8 cellular contexts compared by ENCODE assay signal in genomic region chr6:30556964-30557682, GRCh38. TPM values are rescaled to one million over a fixed set of nuclear protein-coding genes. Genes with fewer than 3 reads are reported as not detected.
A peak's percentile ranks its signal among the peaks of the same experiment; 100 is the strongest.
DNase-seq lines count a peak whose midpoint lies in the region; ATAC-seq and TF ChIP-seq lines count a peak whose summit lies in the region.

Gene PRR3 (plus strand): TSS chr6:30557295. CDS start chr6:30557345, 50 bp downstream.

- peaks cover 0 to 4% of the 10 kb centered on the region in 2 donors for H3K27me3 Mint-ChIP-seq in CD8-positive, alpha-beta memory T cell
- no peaks in the 10 kb centered on the region for H3K27me3 Mint-ChIP-seq in activated CD8-positive, alpha-beta T cell treated with anti-CD3 and anti-CD28 coated beads, Interleukin-2, amount 10 ng/mL, durations not matched to agents 7 days and 5 days (ENCODE audit: low read depth)

- H3K9me3 Mint-ChIP-seq in CD8-positive, alpha-beta memory T cell = no peaks in the 10 kb centered on the region
- H3K9me3 Mint-ChIP-seq in activated CD8-positive, alpha-beta T cell treated with anti-CD3 and anti-CD28 coated beads, Interleukin-2, amount 10 ng/mL, durations not matched to agents 7 days and 5 days (ENCODE audit: insufficient read depth) = no peaks in the 10 kb centered on the region

- H3K9me3 ChIP-seq in CD8-positive, alpha-beta memory T cell (ENCODE audit: low read length) = no peaks in the 10 kb centered on the region
- H3K9me3 ChIP-seq in effector memory CD4-positive, alpha-beta T cell (ENCODE audit: control insufficient read depth, low read length) = no peaks in the 10 kb centered on the region

- peaks cover 39 to 65% (median 58%) of the 10 kb centered on the region in 3 donors for H3K4me1 Mint-ChIP-seq in CD8-positive, alpha-beta memory T cell
- H3K4me1 Mint-ChIP-seq in activated CD8-positive, alpha-beta T cell treated with anti-CD3 and anti-CD28 coated beads, Interleukin-2, amount 10 ng/mL, durations not matched to agents 7 days and 5 days (ENCODE audit: low read depth) = peaks cover 30% of the 10 kb centered on the region

- H2BK5ac ChIP-seq in mesendoderm (ENCODE audit: low read length) = peak within 1 kb of the TSS; percentile 90

- H3K27ac Mint-ChIP-seq in CD8-positive, alpha-beta memory T cell = peak within 1 kb of the TSS; percentile 98 to 100 (median 100)
- peak within 1 kb of the TSS; percentile 96 for H3K27ac Mint-ChIP-seq in activated CD8-positive, alpha-beta T cell treated with anti-CD3 and anti-CD28 coated beads, Interleukin-2, amount 10 ng/mL, durations not matched to agents 7 days and 5 days

- H3K56ac ChIP-seq in mesendoderm (ENCODE audit: low read length) = peak within 1 kb of the TSS; percentile 100

- H2AK5ac ChIP-seq in mesendoderm (ENCODE audit: low read length) = peak within 1 kb of the TSS; percentile 35

- no peak within 1 kb of the TSS for H4K8ac ChIP-seq in mesendoderm (ENCODE audit: low read depth, low read length)

- H3K4me1 ChIP-seq in CD8-positive, alpha-beta memory T cell (ENCODE audit: insufficient read depth, low read length) = peaks cover 13% of the 10 kb centered on the region
- H3K4me1 ChIP-seq in effector memory CD4-positive, alpha-beta T cell (ENCODE audit: control insufficient read depth, insufficient read depth, low read length, poor library complexity, severe bottlenecking) = peaks cover 6% of the 10 kb centered on the region
- H3K4me1 ChIP-seq in mesendoderm (ENCODE audit: control insufficient read depth, low read depth, low read length) = no peaks in the 10 kb centered on the region

- peak within 1 kb of the TSS; percentile 98 for H3K4me2 ChIP-seq in mesendoderm (ENCODE audit: low read length)

- H3K4ac ChIP-seq in mesendoderm (ENCODE audit: low read depth, low read length) = no peak within 1 kb of the TSS

- peak within 1 kb of the TSS; percentile 98 for H3K27ac ChIP-seq in CD8-positive, alpha-beta memory T cell (ENCODE audit: low read depth, low read length)
- H3K27ac ChIP-seq in HL-60 (replicated peaks) (peak within 1 kb of the TSS; percentile 95), mesendoderm (ENCODE audit: low read depth, low read length) (peak within 1 kb of the TSS; percentile 68)
- H3K27ac ChIP-seq in effector memory CD4-positive, alpha-beta T cell (ENCODE audit: insufficient read depth, low read length, poor library complexity, severe bottlenecking) = peak within 1 kb of the TSS; percentile 94

- H3K4me3 ChIP-seq in CD8-positive, alpha-beta memory T cell (ENCODE audit: low read length) = peak within 1 kb of the TSS; percentile 97
- H3K4me3 ChIP-seq in HL-60 (replicated peaks; ENCODE audit: insufficient read depth, low read length) (peak within 1 kb of the TSS; percentile 90), mesendoderm (ENCODE audit: low read length) (peak within 1 kb of the TSS; percentile 89)
- peak within 1 kb of the TSS; percentile 83 for H3K4me3 ChIP-seq in effector memory CD4-positive, alpha-beta T cell (ENCODE audit: insufficient read depth, low read depth, low read length, poor library complexity, severe bottlenecking)

- CTCF ChIA-PET in CD8-positive, alpha-beta memory T cell (lab: Charles Lee) = interaction anchor here (0.9 to 4.6 kb wide), 9 partner anchors 8 to 104 kb away, joined by 3 to 30 read pairs (median 7); partner anchors contain the start of gene ABCF1
- CTCF ChIA-PET in activated CD8-positive, alpha-beta T cell treated with anti-CD3 and anti-CD28 coated beads, Interleukin-2, amount 10 ng/mL, durations not matched to agents 7 days and 5 days (lab: Charles Lee) = interaction anchor here (0.8 to 10.4 kb wide), 8 partner anchors 9 to 122 kb away, joined by 3 to 125 read pairs (median 4); partner anchors contain the start of gene DHX16

- peaks cover 18% of the 10 kb centered on the region for H3K79me1 ChIP-seq in mesendoderm (ENCODE audit: low read length)

- WGBS in mesendoderm (ENCODE audit: extremely low coverage, insufficient coverage, low lambda C conversion rate) = no CpG with 5 or more reads among the region's 40 CpGs

- H3K18ac ChIP-seq in mesendoderm (ENCODE audit: low read length) = peak within 1 kb of the TSS; percentile 64

- peak in 4 of 5 donors; percentile 41 to 85 (median 70) for DNase-seq in CD8-positive, alpha-beta memory T cell
- DNase-seq in HL-60 (ENCODE audit: low read depth in 1 of 2, low spot score in 1 of 2) = peak; percentile 86 to 92
- DNase-seq in NCI-H82 treated with DMSO at 0.1 percent for 48 hours (lab: John Stamatoyannopoulos, UW; ENCODE audit: unreplicated experiment) = peak; percentile 72
- DNase-seq in activated CD8-positive, alpha-beta T cell treated with anti-CD3 and anti-CD28 coated beads, Interleukin-2, amount 10 ng/mL, durations not matched to agents 7 days and 5 days = peak; percentile 87
- peak; percentile 34 to 72 (median 65) for DNase-seq in effector memory CD4-positive, alpha-beta T cell
- peak; percentile 95 for DNase-seq in mesendoderm
- DNase-seq in stimulated activated CD8-positive, alpha-beta memory T cell treated with anti-CD3 and anti-CD28 coated beads, Interleukin-15, amount 100 ng/mL, for 4 hours (ENCODE audit: low read depth in 2 of 2) = peak; percentile 49 to 51

- ATAC-seq in GM19455 (IDR thresholded peaks at IDR 0.05; ENCODE audit: unreplicated experiment) = peak; percentile 61
- peak; percentile 62 for ATAC-seq in activated CD8-positive, alpha-beta T cell treated with anti-CD3 and anti-CD28 coated beads, Interleukin-2, amount 10 ng/mL, durations not matched to agents 7 days and 5 days

- no peak within 1 kb of the TSS for H4K5ac ChIP-seq in mesendoderm (ENCODE audit: low read length)

- H2BK15ac ChIP-seq in mesendoderm (replicated peaks; ENCODE audit: low read depth) = no peak within 1 kb of the TSS

- H3K79me2 ChIP-seq in mesendoderm (ENCODE audit: control insufficient read depth, insufficient read depth, low read length) = peaks cover 21% of the 10 kb centered on the region

- peak within 1 kb of the TSS; percentile 33 for H3K23ac ChIP-seq in mesendoderm (ENCODE audit: low read length)

- POLR2A ChIA-PET in CD8-positive, alpha-beta memory T cell (lab: Charles Lee) = interaction anchor here (1.0 to 2.7 kb wide), 9 partner anchors 8 to 1095 kb away, joined by 3 to 32 read pairs (median 6); partner anchors contain the start of genes ABCF1, BAG6, MDC1 and MRPS18B
- POLR2A ChIA-PET in activated CD8-positive, alpha-beta T cell treated with anti-CD3 and anti-CD28 coated beads, Interleukin-2, amount 10 ng/mL, durations not matched to agents 7 days and 5 days (lab: Charles Lee) = interaction anchor here (0.5 to 4.1 kb wide), 14 partner anchors 8 to 178 kb away, joined by 3 to 46 read pairs (median 4); partner anchors contain the start of genes ABCF1 and MRPS18B

- H3K9ac ChIP-seq in mesendoderm (ENCODE audit: low read length) = peak within 1 kb of the TSS; percentile 95

- peaks cover 27% of the 10 kb centered on the region for H3K36me3 ChIP-seq in CD8-positive, alpha-beta memory T cell (ENCODE audit: insufficient read depth, low read length)
- peaks cover 15% of the 10 kb centered on the region for H3K36me3 ChIP-seq in effector memory CD4-positive, alpha-beta T cell (ENCODE audit: control insufficient read depth, insufficient read depth, low read length)
- H3K36me3 ChIP-seq in mesendoderm (ENCODE audit: control insufficient read depth, insufficient read depth, low read length) = peaks cover 5% of the 10 kb centered on the region

- H3K4me3 Mint-ChIP-seq in CD8-positive, alpha-beta memory T cell = peak within 1 kb of the TSS; percentile 94 to 100 (median 99)
- peak within 1 kb of the TSS; percentile 96 for H3K4me3 Mint-ChIP-seq in activated CD8-positive, alpha-beta T cell treated with anti-CD3 and anti-CD28 coated beads, Interleukin-2, amount 10 ng/mL, durations not matched to agents 7 days and 5 days

- H3K36me3 Mint-ChIP-seq in CD8-positive, alpha-beta memory T cell = peaks cover 3 to 63% (median 14%) of the 10 kb centered on the region in 3 donors
- H3K36me3 Mint-ChIP-seq in activated CD8-positive, alpha-beta T cell treated with anti-CD3 and anti-CD28 coated beads, Interleukin-2, amount 10 ng/mL, durations not matched to agents 7 days and 5 days (ENCODE audit: low read depth) = peaks cover 54% of the 10 kb centered on the region

- H3K27me3 ChIP-seq in CD8-positive, alpha-beta memory T cell (ENCODE audit: insufficient read depth, low read length, poor library complexity, severe bottlenecking) = no peaks in the 10 kb centered on the region
- no peaks in the 10 kb centered on the region for H3K27me3 ChIP-seq in HL-60 (ENCODE audit: insufficient read depth, poor library complexity, severe bottlenecking)
- H3K27me3 ChIP-seq in effector memory CD4-positive, alpha-beta T cell (replicated peaks; ENCODE audit: control insufficient read depth, insufficient read depth, low read length, poor library complexity, severe bottlenecking) = no peaks in the 10 kb centered on the region
- no peaks in the 10 kb centered on the region for H3K27me3 ChIP-seq in mesendoderm (ENCODE audit: insufficient read depth, low read length, poor library complexity)

- no peak for TF ChIP-seq CTCF in HL-60 (IDR thresholded peaks at IDR 0.05; ENCODE audit: insufficient read depth, low read length)

- no peak within 1 kb of the TSS for H2BK120ac ChIP-seq in mesendoderm (ENCODE audit: low read depth, low read length)

RNA-seq across cellular contexts. Expression of gene PRR3, which starts in this region (rescaled TPM):
- 10 to 100 TPM; 28.2 to 28.9 TPM for total RNA-seq in CD8-positive, alpha-beta memory T cell
- polyA plus RNA-seq in CD8-positive, alpha-beta memory T cell = 8.9 TPM
- total RNA-seq in activated CD8-positive, alpha-beta T cell treated with anti-CD3 and anti-CD28 coated beads, Interleukin-2, amount 10 ng/mL, durations not matched to agents 7 days and 5 days = 10 to 100 TPM; 19.7 to 21.1 TPM
- polyA plus RNA-seq in mesendoderm (2013, experiment 1 of 2) = 13.3 TPM
- 12.5 TPM for polyA plus RNA-seq in mesendoderm (2013, experiment 2 of 2)

Comparison
In these comparisons a context has a peak if more than half of its experiments do, and no peak if none do; other contexts are left out.
1. Peak in every context shown above with its lines: DNase-seq, ATAC-seq, H3K4me3 ChIP-seq and H3K27ac ChIP-seq.